Comparison of ENCODE assay signal across 8 cellular contexts in genomic region chr17:45430738-45431530, GRCh38. TPM values are rescaled to one million over a fixed set of nuclear protein-coding genes. Genes with fewer than 3 reads are reported as not detected.
DNase-seq lines count a peak whose midpoint lies in the region; ATAC-seq and TF ChIP-seq lines count a peak whose summit lies in the region.

No MANE protein-coding gene starts in this region.

- peaks cover 57% of the 10 kb centered on the region for H3K4me1 ChIP-seq in vagina

- DNase-seq in BJ (ENCODE audit: low read depth) (no peak), NB4 (ENCODE audit: low read depth) (peak; percentile 49), coronary artery (ENCODE audit: low spot score) (no peak), mucosa of gallbladder (ENCODE audit: low spot score) (peak; percentile 69), vagina (ENCODE audit: extremely low spot score in 2 of 2) (no peak), SIG-M5 treated with dmso at 0.1 percent for 504 hours (lab: John Stamatoyannopoulos, UW; ENCODE audit: unreplicated experiment) (no peak), EL (no peak)

- ATAC-seq in GM19452 (IDR thresholded peaks at IDR 0.05; ENCODE audit: unreplicated experiment) = peak; percentile 11

- H3K9me3 ChIP-seq in vagina = no peaks in the 10 kb centered on the region

- TF ChIP-seq POLR2A in NB4 (IDR thresholded peaks at IDR 0.05; ENCODE audit: extremely low read depth, insufficient read length) = no peak
- TF ChIP-seq POLR2A in vagina (IDR thresholded peaks at IDR 0.05) = no peak

- CTCF ChIA-PET in BJ (lab: Yijun Ruan, JAX) = interaction anchor here (1.7 kb wide), 1 partner anchor 212 kb away, joined by 8 read pairs; no protein-coding TSS in a partner anchor

- H3K27me3 ChIP-seq in BJ (ENCODE audit: control insufficient read depth, insufficient read depth, low read length) = peaks cover 14% of the 10 kb centered on the region
- peaks cover 3% of the 10 kb centered on the region for H3K27me3 ChIP-seq in vagina

- TF ChIP-seq CTCF in BJ (IDR thresholded peaks at IDR 0.05; ENCODE audit: insufficient read depth, low read depth, low read length) (no peak), NB4 (IDR thresholded peaks at IDR 0.05; ENCODE audit: low read depth, low read length) (no peak), coronary artery (IDR thresholded peaks at IDR 0.05) (no peak), vagina (IDR thresholded peaks at IDR 0.05) (no peak)

- peak overlapping the region; percentile 40 for H3K4me3 ChIP-seq in BJ (ENCODE audit: low read depth, low read length)
- no peak overlapping the region for H3K4me3 ChIP-seq in NB4 (ENCODE audit: low read depth, low read length)
- H3K4me3 ChIP-seq in coronary artery = peak overlapping the region; percentile 74
- H3K4me3 ChIP-seq in vagina = peak overlapping the region; percentile 48 to 56

- POLR2A ChIA-PET in BJ (lab: Charles Lee) = no interaction called here

- H3K27ac ChIP-seq in coronary artery (peak overlapping the region in 1 of 2 donors; percentile 68), vagina (peak overlapping the region; percentile 66)

- intact Hi-C loops in vagina (cut with DNase I) = no loop called here

- H3K36me3 ChIP-seq in BJ (ENCODE audit: control insufficient read depth, insufficient read depth, low read length) (no peaks in the 10 kb centered on the region; the same call in 1 of the 2 replicates), vagina (no peaks in the 10 kb centered on the region)

RNA-seq across cellular contexts. Expression of gene ARHGAP27, which starts 1.7 kb away (rescaled TPM):
- polyA plus RNA-seq in BJ (2011; rRNA removed) = 1.4 and 2.3 TPM in 2 replicates
- 1.3 and 1.4 TPM in 2 replicates for polyA minus RNA-seq in BJ (2011; rRNA and poly(A)+ RNA removed)
- total RNA-seq in mucosa of gallbladder (98.1 TPM), vagina (80.0 TPM)

RNA-seq across cellular contexts. Expression of gene PLEKHM1, which starts 59.6 kb away (rescaled TPM):
- 15.0 and 28.7 TPM in 2 replicates for polyA plus RNA-seq in BJ (2011; rRNA removed)
- polyA minus RNA-seq in BJ (2011; rRNA and poly(A)+ RNA removed) = 56.1 and 103 TPM in 2 replicates
- total RNA-seq in mucosa of gallbladder = 71.9 TPM
- total RNA-seq in vagina = 93.1 TPM

Comparison
In these comparisons a context has a peak if more than half of its experiments do, and no peak if none do; other contexts are left out.
1. DNase-seq: peak in NB4 (single experiment) and mucosa of gallbladder (single experiment); none in BJ (single experiment), coronary artery (single experiment), vagina (0 of 2), SIG-M5 treated with dmso at 0.1 percent for 504 hours (single experiment) and EL (single experiment).